ENCODE assay signal across 8 cellular contexts in genomic region chr10:92291921-92292860, GRCh38. TPM values are rescaled to one million over a fixed set of nuclear protein-coding genes. Genes with fewer than 3 reads are reported as not detected.
DNase-seq lines count a peak whose midpoint lies in the region; ATAC-seq and TF ChIP-seq lines count a peak whose summit lies in the region.

No MANE protein-coding gene starts in this region.

- no peak for TF ChIP-seq EP300 in tibial nerve (IDR thresholded peaks at IDR 0.05)

- in situ Hi-C loops in GM23248 (cut with MboI), result no loop called here

- H4K20me1 ChIP-seq in GM23248 (ENCODE audit: insufficient read depth) (peaks cover 5% of the 10 kb centered on the region; the same call in 1 of the 2 replicates), OCI-LY3 (ENCODE audit: insufficient read depth, low read length) (peaks cover 6% of the 10 kb centered on the region; the same call in 1 of the 2 replicates)

- TF ChIP-seq CTCF in BE2C (IDR thresholded peaks at IDR 0.05; ENCODE audit: low read depth, low read length) (peak; percentile 52), OCI-LY3 (IDR thresholded peaks at IDR 0.05; ENCODE audit: low read depth, low read length) (peak; percentile 65), tibial nerve (IDR thresholded peaks at IDR 0.05) (peak; percentile 19 to 41 (median 28))

- 2% methylated on average over 15 to 17 of the region's 17 CpGs for WGBS in GM23248 (ENCODE audit: low coverage in 1 of 2, low lambda C conversion rate in 2 of 2, missing lambda C conversion rate in 2 of 2), 2 experiments
- 1 to 2% methylated on average over 17 of the region's 17 CpGs for WGBS in tibial nerve, 2 donors

- H3K9me3 ChIP-seq in BE2C (no peaks in the 10 kb centered on the region), GM23248 (ENCODE audit: low read depth) (no peaks in the 10 kb centered on the region), OCI-LY3 (ENCODE audit: insufficient read depth, low read length) (no peaks in the 10 kb centered on the region), tibial nerve (no peaks in the 10 kb centered on the region)

- H3K9me3 Mint-ChIP-seq in natural killer cell treated with Interleukin-12 subunit alpha and Interleukin-12 subunit beta and Interleukin-15 and Interleukin-18, amount 100 ng/mL, for 72 hours, result no peaks in the 10 kb centered on the region

- no peaks in the 10 kb centered on the region for H3K4me1 ChIP-seq in BE2C
- H3K4me1 ChIP-seq in GM23248 (ENCODE audit: insufficient read depth), result peaks cover 14% of the 10 kb centered on the region; the same call in 1 of the 2 replicates
- peaks cover 3% of the 10 kb centered on the region; the same call in 1 of the 2 replicates for H3K4me1 ChIP-seq in OCI-LY3 (ENCODE audit: low read length)
- H3K4me1 ChIP-seq in tibial nerve, result peaks cover 0 to 22% (median 11%) of the 10 kb centered on the region in 4 donors

- H3K4me2 ChIP-seq in GM23248 (ENCODE audit: unreplicated experiment) (peak overlapping the region; percentile 83), OCI-LY3 (ENCODE audit: low read length) (peak overlapping the region; percentile 85)

- H2AFZ ChIP-seq in GM23248, result peak overlapping the region; percentile 99; the same call in 1 of the 2 replicates
- 0 out of 2 replicates have a peak overlapping the region, but pooled peaks have one; percentile 19 for H2AFZ ChIP-seq in OCI-LY3 (ENCODE audit: low read depth, low read length)

- H3K36me3 ChIP-seq in BE2C, result no peaks in the 10 kb centered on the region; the same call in 1 of the 2 replicates
- no peaks in the 10 kb centered on the region for H3K36me3 ChIP-seq in GM23248 (ENCODE audit: low read depth)
- H3K36me3 ChIP-seq in OCI-LY3 (replicated peaks; ENCODE audit: low read depth, low read length), result peaks cover 3% of the 10 kb centered on the region
- H3K36me3 ChIP-seq in tibial nerve, result peaks cover 0 to 10% (median 0%) of the 10 kb centered on the region in 3 donors

- H3K9me2 ChIP-seq in GM23248 (ENCODE audit: insufficient read depth), result no peaks in the 10 kb centered on the region

- peaks cover 18 to 27% of the 10 kb centered on the region in 2 donors for H3K4me1 Mint-ChIP-seq in natural killer cell treated with Interleukin-12 subunit alpha and Interleukin-12 subunit beta and Interleukin-15 and Interleukin-18, amount 100 ng/mL, for 72 hours (ENCODE audit: low read depth in 2 of 2)

- H3K27me3 Mint-ChIP-seq in natural killer cell treated with Interleukin-12 subunit alpha and Interleukin-12 subunit beta and Interleukin-15 and Interleukin-18, amount 100 ng/mL, for 72 hours, result no peaks in the 10 kb centered on the region

- peaks cover 17% of the 10 kb centered on the region; the same call in 1 of the 2 replicates for H3F3A ChIP-seq in GM23248 (ENCODE audit: insufficient read depth)

- H3K4me3 ChIP-seq in BE2C (ENCODE audit: low read depth, low read length), result peak overlapping the region; percentile 96
- H3K4me3 ChIP-seq in GM23248, result peak overlapping the region; percentile 95
- peak overlapping the region; percentile 92 for H3K4me3 ChIP-seq in OCI-LY3 (ENCODE audit: low read length)
- peak overlapping the region; percentile 92 to 98 (median 94) for H3K4me3 ChIP-seq in tibial nerve

- H3K9ac ChIP-seq in GM23248, result peak overlapping the region; percentile 95
- peak overlapping the region; percentile 86 for H3K9ac ChIP-seq in OCI-LY3 (ENCODE audit: low read length)

- H3K79me2 ChIP-seq in GM23248 (ENCODE audit: insufficient read depth), result peaks cover 79% of the 10 kb centered on the region
- peaks cover 38% of the 10 kb centered on the region for H3K79me2 ChIP-seq in OCI-LY3 (ENCODE audit: low read length)

- H3K36me3 Mint-ChIP-seq in natural killer cell treated with Interleukin-12 subunit alpha and Interleukin-12 subunit beta and Interleukin-15 and Interleukin-18, amount 100 ng/mL, for 72 hours, result no peaks in the 10 kb centered on the region

- H3K4me3 Mint-ChIP-seq in natural killer cell treated with Interleukin-12 subunit alpha and Interleukin-12 subunit beta and Interleukin-15 and Interleukin-18, amount 100 ng/mL, for 72 hours, result peak overlapping the region; percentile 93

- DNase-seq in BE2C (peak; percentile 36), GM23248 (peak; percentile 74), fibroblast of the conjunctiva (ENCODE audit: low read depth) (peak; percentile 37), tibial nerve (ENCODE audit: low spot score in 2 of 2) (peak in 1 of 2 donors; percentile 68)
- DNase-seq in activated T-helper 1 cell treated with anti-CD3 and anti-CD28 coated beads, Interleukin-2, amount 50 U/mL, for 16 hours (ENCODE audit: low read depth in 1 of 2, low spot score in 1 of 2), result peak; percentile 2 to 18
- DNase-seq in natural killer cell treated with Interleukin-12 subunit alpha and Interleukin-12 subunit beta and Interleukin-15 and Interleukin-18, amount 100 ng/mL, for 72 hours (ENCODE audit: low spot score), result no peak

- H3K27ac ChIP-seq in GM23248, result peak overlapping the region; percentile 69; the same call in 1 of the 2 replicates
- H3K27ac ChIP-seq in OCI-LY3 (ENCODE audit: low read length), result no peak overlapping the region
- H3K27ac ChIP-seq in tibial nerve, result peak overlapping the region; percentile 85 to 95 (median 92)

- H3K27ac Mint-ChIP-seq in natural killer cell treated with Interleukin-12 subunit alpha and Interleukin-12 subunit beta and Interleukin-15 and Interleukin-18, amount 100 ng/mL, for 72 hours, result peak overlapping the region; percentile 69 to 83

- no peak for ATAC-seq in natural killer cell treated with Interleukin-12 subunit alpha and Interleukin-12 subunit beta and Interleukin-15 and Interleukin-18, amount 100 ng/mL, for 72 hours
- no peak for ATAC-seq in HG03432 (IDR thresholded peaks at IDR 0.05; ENCODE audit: unreplicated experiment)

- no peaks in the 10 kb centered on the region for H3K27me3 ChIP-seq in BE2C
- H3K27me3 ChIP-seq in GM23248 (replicated peaks; ENCODE audit: insufficient read depth), result no peaks in the 10 kb centered on the region
- H3K27me3 ChIP-seq in OCI-LY3 (ENCODE audit: low read depth, low read length), result no peaks in the 10 kb centered on the region
- H3K27me3 ChIP-seq in tibial nerve, result no peaks in the 10 kb centered on the region

- TF ChIP-seq POLR2A in tibial nerve (IDR thresholded peaks at IDR 0.05), result no peak

RNA-seq across cellular contexts. Expression of gene MARCHF5, which starts 1.2 kb away (rescaled TPM):
- polyA plus RNA-seq in BE2C (2012; ENCODE audit: insufficient read depth, insufficient read length, low read depth), result 26.2 TPM
- 10.6 and 14.2 TPM in 2 replicates for total RNA-seq in GM23248 (2014; rRNA removed; shearing (Covaris generic))
- 41.4 and 45.7 TPM in 2 replicates for polyA plus RNA-seq in GM23248 (2016; fragmentation: Nextera tagmentation; extraction: Ambion mirVana)
- total RNA-seq in natural killer cell treated with Interleukin-12 subunit alpha and Interleukin-12 subunit beta and Interleukin-15 and Interleukin-18, amount 100 ng/mL, for 72 hours, result 10 to 100 TPM; 26.5 to 32.0 TPM
- 10 to 100 TPM; 11.3 to 15.1 (median 12.1) TPM for total RNA-seq in tibial nerve

RNA-seq across cellular contexts. Expression of gene CPEB3, which starts 1.3 kb away (rescaled TPM):
- polyA plus RNA-seq in BE2C (2012; ENCODE audit: insufficient read depth, insufficient read length, low read depth), result 0.77 TPM
- total RNA-seq in GM23248 (2014; rRNA removed; shearing (Covaris generic)), result 0.63 and 1.1 TPM in 2 replicates
- 0.60 TPM in 2 replicates for polyA plus RNA-seq in GM23248 (2016; fragmentation: Nextera tagmentation; extraction: Ambion mirVana)
- total RNA-seq in natural killer cell treated with Interleukin-12 subunit alpha and Interleukin-12 subunit beta and Interleukin-15 and Interleukin-18, amount 100 ng/mL, for 72 hours, result 1 to 10 TPM; 4.0 to 4.8 TPM
- 10 to 100 TPM in 1 of 4 donors, 1 to 10 TPM in 3; 6.7 to 11.4 (median 8.8) TPM for total RNA-seq in tibial nerve
